8 cellular contexts compared by ENCODE assay signal in the genomic region with DNA sequence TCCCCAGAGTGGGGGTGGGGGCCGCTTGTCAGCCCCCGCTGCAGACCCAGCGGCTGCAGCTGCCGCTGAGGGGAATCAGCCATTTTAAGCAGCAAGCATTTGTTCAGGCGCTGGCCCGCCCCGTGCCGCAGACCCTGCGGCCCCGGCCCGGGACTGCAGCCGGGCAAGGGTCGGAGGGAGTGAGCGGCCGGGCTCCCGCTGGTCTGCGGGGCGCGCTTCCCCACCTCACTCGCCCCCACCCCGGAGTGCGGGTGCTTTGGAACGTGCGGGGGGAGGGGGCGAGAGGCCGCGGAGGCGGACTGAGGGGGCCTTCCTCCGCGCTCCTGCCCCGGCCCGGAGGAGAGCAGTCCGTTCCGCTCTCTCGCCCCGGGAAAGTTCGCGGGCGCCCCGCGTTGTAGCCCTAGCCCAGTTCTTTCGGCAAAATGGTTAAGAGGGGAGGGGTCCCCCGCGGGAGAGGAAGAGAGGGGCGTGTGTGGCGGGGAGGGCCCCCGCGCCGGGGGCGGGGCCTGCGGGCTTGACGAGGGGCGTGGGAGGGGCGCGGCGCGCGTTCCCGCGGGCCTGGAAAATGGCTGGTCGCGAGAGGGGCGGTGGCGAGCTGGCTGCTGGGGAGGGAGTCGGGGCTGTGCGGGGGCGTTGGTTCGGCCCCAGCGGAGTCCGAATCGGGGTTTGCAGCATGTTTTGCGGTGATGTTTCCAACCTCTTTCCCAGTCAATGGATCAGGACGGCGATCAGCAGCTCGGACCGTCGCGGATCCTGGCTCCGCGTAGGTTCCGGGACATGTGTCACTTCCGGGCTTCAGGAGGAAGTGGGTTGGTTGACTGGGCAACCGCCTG. TPM values are rescaled to one million over a fixed set of nuclear protein-coding genes. Genes with fewer than 3 reads are reported as not detected.
A peak's percentile ranks its signal among the peaks of the same experiment; 100 is the strongest.
DNase-seq lines count a peak whose midpoint lies in the region; FAIRE-seq and TF ChIP-seq lines count a peak whose summit lies in the region.

No MANE protein-coding gene starts in this region.

- no peak for FAIRE-seq in H54 (lab: Jason Lieb, UNC)

- no peak for TF ChIP-seq CTCF in LNCaP clone FGC (IDR thresholded peaks at IDR 0.05; ENCODE audit: control insufficient read depth, extremely low read depth, insufficient read depth)

- peak overlapping the region; percentile 86 for H3K4me3 ChIP-seq in LNCaP clone FGC (ENCODE audit: low read depth, low read length)

- peak; percentile 71 for TF ChIP-seq POLR2A in H54 (IDR thresholded peaks at IDR 0.05; ENCODE audit: low read depth, low read length)

- DNase-seq in GM03348 (ENCODE audit: low spot score), result peak; percentile 93
- DNase-seq in H54 (ENCODE audit: insufficient read length, low spot score), result peak; percentile 59
- DNase-seq in LNCaP clone FGC (ENCODE audit: low read depth), result peak; percentile 50
- peak; percentile 82 for DNase-seq in SK-N-DZ (ENCODE audit: low spot score)
- DNase-seq in activated naive CD4-positive, alpha-beta T cell treated with anti-CD3 and anti-CD28 coated beads, Interleukin-2, amount 50 U/mL, for 16 hours, result peak; percentile 88
- DNase-seq in germinal center (ENCODE audit: low spot score), result peak; percentile 83
- DNase-seq in non-pigmented ciliary epithelial cell (ENCODE audit: low read depth), result peak; percentile 45
- DNase-seq in superior temporal gyrus (ENCODE audit: extremely low spot score), result peak; percentile 95

RNA-seq across cellular contexts. Expression of gene ING2, which starts 0.9 kb away (rescaled TPM):
- polyA plus RNA-seq in SK-N-DZ (2014; cell fraction: cytosol; rRNA removed), result 8.4 and 14.1 TPM in 2 replicates
- polyA plus RNA-seq in SK-N-DZ (2014; cell fraction: nucleus; rRNA removed), result 4.0 and 4.8 TPM in 2 replicates

Comparison
In these comparisons a context has a peak if more than half of its experiments do, and no peak if none do; other contexts are left out.
1. Peak in every context shown above with its lines: DNase-seq and H3K4me3 ChIP-seq.
2. DNase-seq: peak in every context shown above with its lines; median percentile 95 in superior temporal gyrus; 93 in GM03348; 88 in activated naive CD4-positive, alpha-beta T cell treated with anti-CD3 and anti-CD28 coated beads, Interleukin-2, amount 50 U/mL, for 16 hours; 83 in germinal center; 82 in SK-N-DZ; 59 in H54; 50 in LNCaP clone FGC; 45 in non-pigmented ciliary epithelial cell.